17 cellular contexts compared by ENCODE assay signal in genomic region chr1:176811896-176812295, GRCh38.
"Had no signal": no experiment of that assay in that cellular context is flagged by ENCODE, and none has a peak within 500 bp of the region (broad histone marks: within the 10 kb centered on the region; RNA-seq: fewer than 3 reads in every experiment).

No MANE protein-coding gene starts in this region.

- H3K36me3 ChIP-seq: colonic mucosa, heart left ventricle, left ventricle myocardium inferior, lower lobe of right lung had no signal

- H3K27me3 ChIP-seq: colonic mucosa, heart left ventricle had no signal

- H3K4me1 Mint-ChIP-seq: memory B cell, naive B cell had no signal

- H3K4me1 ChIP-seq: colonic mucosa, heart left ventricle, left ventricle myocardium inferior, lower lobe of right lung had no signal

- H3K27ac Mint-ChIP-seq: memory B cell, naive B cell, nephron progenitor cell, type B pancreatic cell had no signal

- H3K36me3 Mint-ChIP-seq: memory B cell, naive B cell, type B pancreatic cell had no signal

- H3K9me3 Mint-ChIP-seq: nephron progenitor cell, type B pancreatic cell had no signal

- FAIRE-seq: frontal cortex, small intestine, urothelium cell line had no signal

- DNase-seq: colonic mucosa; effector CD4-positive, alpha-beta T cell; heart left ventricle; hippocampal formation; islet precursor cell; left ventricle myocardium inferior; lower lobe of right lung; naive B cell; nephron progenitor cell; right cardiac atrium; small intestine; stimulated activated CD4-positive, alpha-beta T cell treated with anti-CD3 and anti-CD28 coated beads, Interleukin-2, amount 100 ng/mL, for 48 hours; stimulated activated naive CD4-positive, alpha-beta T cell treated with Interleukin-2 at 50 U/mL for 16 hours had no signal

- H3K4me3 Mint-ChIP-seq: memory B cell, naive B cell, nephron progenitor cell, type B pancreatic cell had no signal

- H3K27ac ChIP-seq: colonic mucosa, heart left ventricle, left ventricle myocardium inferior, lower lobe of right lung had no signal

- ATAC-seq: heart left ventricle, lower lobe of right lung, right cardiac atrium had no signal

- H3K4me3 ChIP-seq: colonic mucosa, heart left ventricle, left ventricle myocardium inferior, lower lobe of right lung had no signal

- H3K9me3 ChIP-seq: colonic mucosa, heart left ventricle, left ventricle myocardium inferior, lower lobe of right lung had no signal
